In genomic region chr4:102356562-102357202, GRCh38 we compare ENCODE assay signal across 16 cellular contexts.
"Had no signal": no experiment of that assay in that cellular context is flagged by ENCODE, and none has a peak within 500 bp of the region (broad histone marks: within the 10 kb centered on the region; RNA-seq: fewer than 3 reads in every experiment).

No MANE protein-coding gene starts in this region.

- ATAC-seq: activated CD4-positive, alpha-beta T cell treated with anti-CD3 and anti-CD28 coated beads for 36 hours; activated CD8-positive, alpha-beta T cell treated with anti-CD3 and anti-CD28 coated beads for 36 hours; activated naive CD4-positive, alpha-beta T cell treated with anti-CD3 and anti-CD28 coated beads, Interleukin-2, amount 50 U/mL, for 72 hours; lower lobe of right lung; stimulated activated naive CD8-positive, alpha-beta T cell treated with anti-CD3 and anti-CD28 coated beads, Interleukin-15, amount 100 ng/mL, for 72 hours had no signal

- H3K27ac ChIP-seq: lower lobe of right lung, sigmoid colon, upper lobe of left lung had no signal

- H3K4me1 ChIP-seq: lower lobe of right lung, sigmoid colon had no signal

- H3K9me3 ChIP-seq: lower lobe of right lung, sigmoid colon, upper lobe of left lung had no signal

- H3K27me3 ChIP-seq: sigmoid colon, upper lobe of left lung had no signal

- DNase-seq: activated CD4-positive, alpha-beta T cell treated with anti-CD3 and anti-CD28 coated beads for 36 hours; activated CD8-positive, alpha-beta T cell treated with anti-CD3 and anti-CD28 coated beads for 36 hours; activated effector memory CD4-positive, alpha-beta T cell treated with anti-CD3 and anti-CD28 coated beads, Interleukin-2, amount 50 U/mL, for 16 hours; activated T-cell treated with anti-CD3 and anti-CD28 coated beads, Interleukin-2, amount 50 U/mL, for 48 hours; caudate nucleus; effector CD8-positive, alpha-beta T cell; foreskin fibroblast; glutamatergic neuron; kidney glomerular epithelial cell; lower lobe of right lung; sigmoid colon; stimulated activated CD4-positive, alpha-beta T cell treated with anti-CD3 and anti-CD28 coated beads, Interleukin-1b, Interleukin-23, amount 100 ng/mL, for 48 hours; stimulated activated naive CD8-positive, alpha-beta T cell treated with anti-CD3 and anti-CD28 coated beads, Interleukin-15, amount 100 ng/mL, for 72 hours; T-helper 2 cell; upper lobe of left lung had no signal

- H3K4me3 ChIP-seq: lower lobe of right lung, sigmoid colon, upper lobe of left lung had no signal

- H3K36me3 ChIP-seq: lower lobe of right lung, sigmoid colon, upper lobe of left lung had no signal
